Comparison of ENCODE assay signal across 17 cellular contexts in genomic region chr12:580813-581212, GRCh38.
"Had no signal": no experiment of that assay in that cellular context is flagged by ENCODE, and none has a peak within 500 bp of the region (broad histone marks: within the 10 kb centered on the region; RNA-seq: fewer than 3 reads in every experiment).

No MANE protein-coding gene starts in this region.

- H3K4me3 Mint-ChIP-seq: activated B cell treated with CpG ODN at 0.5 μM for 24 hours; activated CD4-positive, alpha-beta T cell treated with anti-CD3 and anti-CD28 coated beads, Interleukin-2, amount 10 ng/mL, durations not matched to agents 7 days and 5 days; activated naive CD8-positive, alpha-beta T cell; natural killer cell treated with Interleukin-12 subunit alpha and Interleukin-12 subunit beta and Interleukin-15 and Interleukin-18, amount 100 ng/mL, for 72 hours; T-helper 1 cell treated with Interleukin-12 subunit alpha and Interleukin-12 subunit beta and Interleukin-4 antibody, amounts not matched to agents 30 μg/mL and 1 μg/mL, for 36 hours had no signal

- H3K27me3 ChIP-seq: dorsolateral prefrontal cortex, ovary, thyroid gland, uterus had no signal

- H3K27me3 Mint-ChIP-seq: activated B cell treated with CpG ODN at 0.5 μM for 24 hours; activated CD4-positive, alpha-beta T cell treated with anti-CD3 and anti-CD28 coated beads, Interleukin-2, amount 10 ng/mL, durations not matched to agents 7 days and 5 days; activated naive CD8-positive, alpha-beta T cell; natural killer cell treated with Interleukin-12 subunit alpha and Interleukin-12 subunit beta and Interleukin-15 and Interleukin-18, amount 100 ng/mL, for 72 hours had no signal

- H3K9me3 Mint-ChIP-seq: activated B cell treated with CpG ODN at 0.5 μM for 24 hours; activated CD4-positive, alpha-beta T cell treated with anti-CD3 and anti-CD28 coated beads, Interleukin-2, amount 10 ng/mL, durations not matched to agents 7 days and 5 days; natural killer cell treated with Interleukin-12 subunit alpha and Interleukin-12 subunit beta and Interleukin-15 and Interleukin-18, amount 100 ng/mL, for 72 hours; T-helper 1 cell treated with Interleukin-12 subunit alpha and Interleukin-12 subunit beta and Interleukin-4 antibody, amounts not matched to agents 30 μg/mL and 1 μg/mL, for 36 hours had no signal

- ATAC-seq: esophagus mucosa; left lobe of liver; natural killer cell treated with Interleukin-12 subunit alpha and Interleukin-12 subunit beta and Interleukin-15 and Interleukin-18, amount 100 ng/mL, for 72 hours had no signal

- H3K36me3 Mint-ChIP-seq: activated naive CD8-positive, alpha-beta T cell; natural killer cell treated with Interleukin-12 subunit alpha and Interleukin-12 subunit beta and Interleukin-15 and Interleukin-18, amount 100 ng/mL, for 72 hours had no signal

- DNase-seq: activated B cell treated with CpG ODN at 0.5 μM for 24 hours; activated CD4-positive, alpha-beta T cell treated with anti-CD3 and anti-CD28 coated beads, Interleukin-2, amount 10 ng/mL, durations not matched to agents 7 days and 5 days; activated CD8-positive, alpha-beta memory T cell treated with anti-CD3 and anti-CD28 coated beads for 24 hours; activated effector memory CD4-positive, alpha-beta T cell treated with anti-CD3 and anti-CD28 coated beads, Interleukin-2, amount 50 U/mL, for 16 hours; anterior cingulate cortex; stimulated activated CD4-positive, alpha-beta T cell treated with anti-CD3 and anti-CD28 coated beads, Interleukin-15, amount 100 ng/mL, for 24 hours; stimulated activated CD4-positive, alpha-beta T cell treated with anti-CD3 and anti-CD28 coated beads, Interleukin-4, amount 100 ng/mL, for 4 hours; thyroid gland had no signal

- H3K4me3 ChIP-seq: dorsolateral prefrontal cortex, ovary, thyroid gland, uterus had no signal

- FAIRE-seq: TTC549 had no signal

- H3K4me1 ChIP-seq: uterus had no signal

- H3K27ac Mint-ChIP-seq: activated B cell treated with CpG ODN at 0.5 μM for 24 hours; activated CD4-positive, alpha-beta T cell treated with anti-CD3 and anti-CD28 coated beads, Interleukin-2, amount 10 ng/mL, durations not matched to agents 7 days and 5 days; activated naive CD8-positive, alpha-beta T cell; natural killer cell treated with Interleukin-12 subunit alpha and Interleukin-12 subunit beta and Interleukin-15 and Interleukin-18, amount 100 ng/mL, for 72 hours; T-helper 1 cell treated with Interleukin-12 subunit alpha and Interleukin-12 subunit beta and Interleukin-4 antibody, amounts not matched to agents 30 μg/mL and 1 μg/mL, for 36 hours had no signal

- H3K27ac ChIP-seq: ovary, thyroid gland, uterus had no signal

- H3K9me3 ChIP-seq: ovary, thyroid gland, uterus had no signal

- H3K36me3 ChIP-seq: ovary, thyroid gland, uterus had no signal
